9 cellular contexts compared by ENCODE assay signal in the genomic region with DNA sequence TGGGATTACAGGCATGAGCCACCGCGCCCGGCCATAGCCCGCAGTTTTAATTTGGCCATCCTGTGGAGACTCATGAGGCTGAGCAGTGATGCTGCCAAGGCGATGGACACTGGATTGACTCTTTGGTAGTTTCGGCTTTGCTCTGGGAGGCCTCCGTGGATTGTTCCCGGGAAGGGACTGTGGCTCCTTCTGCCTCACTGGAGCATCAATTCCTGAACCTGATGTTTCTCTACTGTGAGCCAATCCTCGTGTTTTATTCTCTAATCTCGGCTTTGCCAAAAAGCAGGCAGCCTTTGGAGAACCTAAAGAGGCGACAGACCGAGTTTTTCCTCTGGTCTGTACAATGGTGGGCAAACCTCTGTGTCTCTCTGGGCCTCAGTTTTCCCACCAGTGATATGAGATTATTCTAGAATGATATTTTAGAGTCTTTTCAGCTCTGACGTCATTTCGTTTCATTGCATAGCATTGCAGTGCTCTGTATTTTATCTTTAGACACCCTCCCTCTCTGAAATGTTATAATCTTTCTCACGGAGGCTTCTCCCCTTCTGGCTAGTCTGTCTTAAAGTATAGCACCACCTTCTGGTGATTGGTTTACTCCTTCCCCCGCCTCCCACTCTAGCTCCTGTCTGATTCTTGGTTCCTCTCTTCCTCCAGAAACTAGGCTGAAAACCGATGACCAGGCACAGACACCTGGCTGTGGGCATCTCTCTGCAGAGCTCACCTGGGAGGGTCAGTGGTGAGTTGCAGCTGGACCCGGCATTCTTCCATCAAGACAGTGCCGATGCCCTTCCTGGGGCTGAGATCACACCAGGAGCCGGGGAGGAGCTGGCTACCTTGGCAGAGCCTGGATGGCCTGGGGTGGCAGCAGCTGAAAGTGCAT.
DNase-seq lines count a peak whose midpoint lies in the region; ATAC-seq, FAIRE-seq and TF ChIP-seq lines count a peak whose summit lies in the region.
"Had no signal": no experiment of that assay in that cellular context is flagged by ENCODE, and none has a peak within 500 bp of the region (broad histone marks: within the 10 kb centered on the region; RNA-seq: fewer than 3 reads in every experiment).

No MANE protein-coding gene starts in this region.

- H4K20me1 ChIP-seq in OCI-LY3 (ENCODE audit: insufficient read depth, low read length), result no peaks in the 10 kb centered on the region
- H4K20me1 ChIP-seq: BLaER1 had no signal

- no peak overlapping the region for H3K27ac Mint-ChIP-seq in progenitor cell of endocrine pancreas

- no peaks in the 10 kb centered on the region for H3K36me3 ChIP-seq in OCI-LY3 (replicated peaks; ENCODE audit: low read depth, low read length)
- H3K36me3 ChIP-seq: BLaER1 had no signal

- no peaks in the 10 kb centered on the region for H3K9me3 ChIP-seq in OCI-LY3 (ENCODE audit: insufficient read depth, low read length)
- H3K9me3 ChIP-seq: BLaER1 had no signal

- H3K36me3 Mint-ChIP-seq in progenitor cell of endocrine pancreas (ENCODE audit: insufficient read depth), result no peaks in the 10 kb centered on the region

- no peaks in the 10 kb centered on the region for H3K9me3 Mint-ChIP-seq in progenitor cell of endocrine pancreas (ENCODE audit: low read depth)

- H3K4me2 ChIP-seq in OCI-LY3 (ENCODE audit: low read length), result no peak overlapping the region
- H3K4me2 ChIP-seq: BLaER1 had no signal

- FAIRE-seq in frontal cortex (lab: Jason Lieb, UNC), result no peak

- no peak overlapping the region for H3K27ac ChIP-seq in OCI-LY3 (ENCODE audit: low read length)
- H3K27ac ChIP-seq: BLaER1 had no signal

- no peak overlapping the region for H3K4me3 ChIP-seq in OCI-LY3 (ENCODE audit: low read length)
- H3K4me3 ChIP-seq: BLaER1 had no signal

- peaks cover 9% of the 10 kb centered on the region for H3K27me3 ChIP-seq in OCI-LY3 (ENCODE audit: low read depth, low read length)

- peaks cover 22% of the 10 kb centered on the region for H3K27me3 Mint-ChIP-seq in progenitor cell of endocrine pancreas

- H3K4me1 ChIP-seq in OCI-LY3 (ENCODE audit: low read length), result no peaks in the 10 kb centered on the region

- peak; percentile 51 for DNase-seq in NCI-H510A treated with DMSO at 0.1 percent for 48 hours (lab: John Stamatoyannopoulos, UW)
- no peak for DNase-seq in NCI-H510A (lab: John Stamatoyannopoulos, UW)
- peak; percentile 13 to 52 for DNase-seq in frontal cortex (ENCODE audit: low spot score in 2 of 2)
- DNase-seq in progenitor cell of endocrine pancreas (ENCODE audit: low spot score, unreplicated experiment), result no peak
- no peak for DNase-seq in amniotic stem cell (lab: John Stamatoyannopoulos, UW)
- DNase-seq in GM03348 (ENCODE audit: low spot score), result no peak

- TF ChIP-seq CTCF in OCI-LY3 (IDR thresholded peaks at IDR 0.05; ENCODE audit: low read depth, low read length), result peak; percentile 64
- peak; percentile 64 for TF ChIP-seq CTCF in progenitor cell of endocrine pancreas (IDR thresholded peaks at IDR 0.05; ENCODE audit: unreplicated experiment)

- no peaks in the 10 kb centered on the region for H3K79me2 ChIP-seq in OCI-LY3 (ENCODE audit: low read length)

- H3K4me3 Mint-ChIP-seq in progenitor cell of endocrine pancreas (ENCODE audit: low read depth), result no peak overlapping the region

- H3K4me1 Mint-ChIP-seq in progenitor cell of endocrine pancreas (ENCODE audit: low read depth), result peaks cover 5% of the 10 kb centered on the region

- peak; percentile 78 for ATAC-seq in HG02938 (IDR thresholded peaks at IDR 0.05; ENCODE audit: unreplicated experiment)

- H2AFZ ChIP-seq in OCI-LY3 (ENCODE audit: low read depth, low read length), result no peak overlapping the region

- no peak overlapping the region for H3K9ac ChIP-seq in OCI-LY3 (ENCODE audit: low read length)
- H3K9ac ChIP-seq: BLaER1 had no signal

Comparison
In these comparisons a context has a peak if more than half of its experiments do, and no peak if none do; other contexts are left out.
1. DNase-seq: peak in NCI-H510A treated with DMSO at 0.1 percent for 48 hours (single experiment) and frontal cortex (2 of 2); none in NCI-H510A (single experiment), progenitor cell of endocrine pancreas (single experiment), amniotic stem cell (single experiment) and GM03348 (single experiment).